In genomic region chr15:31977812-31978662, GRCh38 we compare ENCODE assay signal across 8 cellular contexts. TPM values are rescaled to one million over a fixed set of nuclear protein-coding genes. Genes with fewer than 3 reads are reported as not detected.
DNase-seq lines count a peak whose midpoint lies in the region; ATAC-seq and TF ChIP-seq lines count a peak whose summit lies in the region.

No MANE protein-coding gene starts in this region.

- TF ChIP-seq CTCF in endothelial cell (IDR thresholded peaks at IDR 0.05; ENCODE audit: unreplicated experiment) = peak; percentile 90

- H3K27me3 Mint-ChIP-seq in endothelial cell (ENCODE audit: unreplicated experiment) = peaks cover 1% of the 10 kb centered on the region

- H3K27ac Mint-ChIP-seq in endothelial cell (ENCODE audit: unreplicated experiment) = peak overlapping the region; percentile 13

- H3K36me3 Mint-ChIP-seq in endothelial cell (ENCODE audit: low read depth, unreplicated experiment) = no peaks in the 10 kb centered on the region

- no peak overlapping the region for H3K4me3 Mint-ChIP-seq in endothelial cell (ENCODE audit: unreplicated experiment)

- DNase-seq in COLO668 (lab: John Stamatoyannopoulos, UW; ENCODE audit: unreplicated experiment) = peak; percentile 54
- DNase-seq in H4 (ENCODE audit: low spot score) = peak; percentile 54
- DNase-seq in NCI-H446 (lab: John Stamatoyannopoulos, UW) = peak; percentile 17 to 74
- peak; percentile 39 to 41 for DNase-seq in activated CD4-positive, alpha-beta T cell treated with anti-CD3 and anti-CD28 coated beads, Interleukin-2, amount 50 U/mL, for 4 hours
- DNase-seq in endothelial cell (ENCODE audit: low spot score) = peak; percentile 86
- peak; percentile 9 for DNase-seq in myocyte (ENCODE audit: low read depth)
- DNase-seq in stimulated activated naive CD8-positive, alpha-beta T cell treated with anti-CD3 and anti-CD28 coated beads, Interleukin-15, Interleukin-2, amounts not matched to agents 100 U/mL and 50 U/mL, for 24 hours = peak; percentile 71

- peaks cover 4% of the 10 kb centered on the region for H3K4me1 Mint-ChIP-seq in endothelial cell (ENCODE audit: unreplicated experiment)

- no peaks in the 10 kb centered on the region for H3K9me3 Mint-ChIP-seq in endothelial cell (ENCODE audit: unreplicated experiment)

- peak; percentile 62 for ATAC-seq in stimulated activated naive CD8-positive, alpha-beta T cell treated with anti-CD3 and anti-CD28 coated beads, Interleukin-15, Interleukin-2, amounts not matched to agents 100 U/mL and 50 U/mL, for 24 hours
- ATAC-seq in GM19324 (IDR thresholded peaks at IDR 0.05; ENCODE audit: low FRiP score, unreplicated experiment) = no peak

RNA-seq across cellular contexts. Expression of gene CHRNA7, which starts 52.3 kb away (rescaled TPM):
- 0.90 and 4.0 TPM in 2 replicates for total RNA-seq in H4 (2014; rRNA removed; shearing (Covaris generic))
- total RNA-seq in endothelial cell (ENCODE audit: unreplicated experiment) (2.3 TPM), myocyte (0.16 TPM in 1 of 2 replicates, not detected in the other)
- polyA plus RNA-seq in myocyte (2012) = 1.00 TPM

Comparison
In these comparisons a context has a peak if more than half of its experiments do, and no peak if none do; other contexts are left out.
1. DNase-seq: peak in every context shown above with its lines; median percentile 86 in endothelial cell; 71 in stimulated activated naive CD8-positive, alpha-beta T cell treated with anti-CD3 and anti-CD28 coated beads, Interleukin-15, Interleukin-2, amounts not matched to agents 100 U/mL and 50 U/mL, for 24 hours; 54 in COLO668; 54 in H4; 46 in NCI-H446; 40 in activated CD4-positive, alpha-beta T cell treated with anti-CD3 and anti-CD28 coated beads, Interleukin-2, amount 50 U/mL, for 4 hours; 9 in myocyte.